Comparison of ENCODE assay signal across 1 cellular context in the genomic region with DNA sequence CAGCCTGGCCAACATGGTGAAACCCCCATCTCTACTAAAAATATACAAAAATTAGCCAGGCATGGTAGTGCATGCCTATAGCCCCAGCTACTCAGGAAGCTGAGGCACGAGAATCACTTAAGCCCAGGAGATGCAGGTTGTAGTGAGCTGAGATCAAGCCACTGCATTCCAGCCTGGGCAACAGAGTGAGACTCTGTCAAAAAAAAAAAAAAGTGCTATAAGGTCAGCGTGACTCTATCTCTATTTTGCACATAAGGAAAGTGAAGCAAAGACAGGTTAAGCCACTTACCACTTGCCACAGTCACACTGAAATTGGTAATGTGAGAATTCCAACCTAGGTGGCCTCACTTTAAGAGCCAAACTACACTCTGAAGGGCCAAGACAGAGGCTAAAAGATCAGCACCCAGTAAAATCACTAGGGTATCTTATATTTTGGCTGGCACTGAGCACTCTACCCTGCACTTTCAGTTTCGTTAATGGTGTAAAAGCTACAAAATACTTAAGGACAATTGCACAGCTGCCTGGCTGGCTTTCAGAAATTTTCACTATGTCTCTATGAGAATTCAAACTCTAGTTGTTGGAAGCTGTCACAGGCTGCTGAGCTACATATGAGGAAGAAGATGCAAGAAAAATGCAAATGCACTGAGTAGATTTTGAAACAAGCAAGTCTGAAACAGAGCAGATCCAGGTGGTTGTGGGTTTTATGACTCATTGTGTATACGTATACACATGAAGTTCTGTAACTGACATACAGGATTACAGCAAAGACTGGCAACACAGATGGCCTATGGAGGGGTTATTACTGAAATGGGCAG.
TF ChIP-seq lines count a peak whose summit lies in the region.

No MANE protein-coding gene starts in this region.

TF ChIP-seq in K562, 482 proteins besides CTCF, POLR2A, EP300 and RAD21 (continued from another document and continues in another):
- TF ChIP-seq, protein P1, sequence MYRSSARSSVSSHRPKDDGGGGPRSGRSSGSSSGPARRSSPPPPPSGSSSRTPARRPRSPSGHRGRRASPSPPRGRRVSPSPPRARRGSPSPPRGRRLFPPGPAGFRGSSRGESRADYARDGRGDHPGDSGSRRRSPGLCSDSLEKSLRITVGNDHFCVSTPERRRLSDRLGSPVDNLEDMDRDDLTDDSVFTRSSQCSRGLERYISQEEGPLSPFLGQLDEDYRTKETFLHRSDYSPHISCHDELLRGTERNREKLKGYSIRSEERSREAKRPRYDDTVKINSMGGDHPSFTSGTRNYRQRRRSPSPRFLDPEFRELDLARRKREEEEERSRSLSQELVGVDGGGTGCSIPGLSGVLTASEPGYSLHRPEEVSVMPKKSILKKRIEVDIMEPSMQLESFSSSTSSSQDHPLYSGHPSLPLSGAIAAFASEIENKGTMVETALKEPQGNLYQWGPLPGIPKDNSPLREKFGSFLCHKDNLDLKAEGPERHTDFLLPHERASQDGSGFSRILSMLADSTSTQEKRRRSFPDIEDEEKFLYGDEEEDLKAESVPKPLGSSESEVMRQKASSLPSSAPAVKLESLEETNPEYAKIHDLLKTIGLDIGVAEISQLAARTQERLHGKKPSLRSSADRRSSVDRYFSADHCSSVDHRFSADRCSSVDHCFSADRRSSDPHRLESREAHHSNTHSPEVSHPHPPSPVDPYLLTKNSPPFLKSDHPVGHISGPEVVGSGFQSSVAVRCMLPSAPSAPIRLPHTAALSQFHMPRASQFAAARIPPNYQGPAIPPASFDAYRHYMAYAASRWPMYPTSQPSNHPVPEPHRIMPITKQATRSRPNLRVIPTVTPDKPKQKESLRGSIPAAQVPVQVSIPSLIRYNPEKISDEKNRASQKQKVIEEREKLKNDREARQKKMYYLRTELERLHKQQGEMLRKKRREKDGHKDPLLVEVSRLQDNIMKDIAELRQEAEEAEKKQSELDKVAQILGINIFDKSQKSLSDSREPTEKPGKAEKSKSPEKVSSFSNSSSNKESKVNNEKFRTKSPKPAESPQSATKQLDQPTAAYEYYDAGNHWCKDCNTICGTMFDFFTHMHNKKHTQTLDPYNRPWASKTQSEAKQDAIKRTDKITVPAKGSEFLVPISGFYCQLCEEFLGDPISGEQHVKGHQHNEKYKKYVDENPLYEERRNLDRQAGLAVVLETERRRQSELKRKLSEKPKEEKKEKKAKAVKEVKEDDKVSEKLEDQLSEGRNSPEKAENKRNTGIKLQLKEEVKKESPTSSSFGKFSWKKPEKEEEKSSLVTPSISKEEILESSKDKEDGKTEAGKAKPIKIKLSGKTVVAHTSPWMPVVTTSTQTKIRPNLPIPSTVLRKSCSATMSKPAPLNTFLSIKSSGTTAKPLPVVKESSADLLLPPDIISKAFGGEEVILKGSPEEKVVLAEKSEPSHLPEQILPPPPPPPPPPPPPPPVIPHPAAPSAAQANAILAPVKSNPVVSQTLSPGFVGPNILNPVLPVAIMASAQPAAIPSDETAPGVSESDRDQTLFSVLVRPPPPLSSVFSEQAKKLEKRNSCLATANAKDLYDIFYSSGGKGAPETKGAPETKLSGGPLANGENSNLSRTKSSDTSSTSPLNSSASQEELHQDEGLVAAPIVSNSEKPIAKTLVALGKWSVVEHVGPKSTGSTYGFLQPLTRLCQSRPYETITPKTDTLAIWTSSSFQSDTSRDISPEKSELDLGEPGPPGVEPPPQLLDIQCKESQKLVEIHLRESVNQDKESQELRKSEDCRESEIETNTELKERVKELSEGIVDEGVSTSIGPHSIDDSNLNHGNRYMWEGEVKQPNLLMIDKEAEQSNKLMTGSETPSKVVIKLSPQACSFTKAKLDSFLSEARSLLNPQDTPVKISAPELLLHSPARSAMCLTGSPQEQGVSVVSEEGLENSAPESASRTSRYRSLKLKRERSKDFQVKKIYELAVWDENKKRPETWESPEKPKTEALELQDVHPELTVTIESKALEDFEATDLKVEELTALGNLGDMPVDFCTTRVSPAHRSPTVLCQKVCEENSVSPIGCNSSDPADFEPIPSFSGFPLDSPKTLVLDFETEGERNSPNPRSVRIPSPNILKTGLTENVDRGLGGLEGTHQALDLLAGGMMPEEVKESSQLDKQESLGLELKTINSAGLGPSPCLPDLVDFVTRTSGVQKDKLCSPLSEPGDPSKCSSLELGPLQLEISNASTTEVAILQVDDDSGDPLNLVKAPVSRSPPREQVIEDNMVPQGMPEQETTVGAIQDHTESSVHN (IDR thresholded peaks at IDR 0.05; ENCODE audit: borderline replicate concordance in 1 of 2, low read depth in 1 of 2) = peak in 1 of 2 experiments; percentile 85; a peak in 2 of 4 replicates
- TF ChIP-seq ARID1B (IDR thresholded peaks at IDR 0.05) (peak; percentile 75), BCOR (IDR thresholded peaks at IDR 0.05) (no peak; the same call in 1 of the 2 replicates), U2AF1 (optimal IDR thresholded peaks at IDR 0.05; ENCODE audit: low read depth, low read length) (no peak), JUND (IDR thresholded peaks at IDR 0.05; ENCODE audit: borderline replicate concordance, low read depth, low read length) (peak; percentile 96), JUND (tag; IDR thresholded peaks at IDR 0.05; ENCODE audit: borderline replicate concordance, low read depth, low read length) (peak; percentile 95), ZNF609 (CRISPR knock-in tag; IDR thresholded peaks at IDR 0.05; ENCODE audit: borderline replicate concordance) (no peak), HLTF (IDR thresholded peaks at IDR 0.05) (0 out of 2 replicates have a peak, but pooled peaks have one; percentile 16), NR2C1 (IDR thresholded peaks at IDR 0.05) (no peak), NR2C1 (tag; IDR thresholded peaks at IDR 0.05) (0 out of 2 replicates have a peak, but pooled peaks have one; percentile 0), WHSC1 (IDR thresholded peaks at IDR 0.05; ENCODE audit: low read length) (peak; percentile 70), MEIS2 (IDR thresholded peaks at IDR 0.05; ENCODE audit: partially characterized antibody) (peak; percentile 8), MTA3 (IDR thresholded peaks at IDR 0.05; ENCODE audit: borderline replicate concordance) (0 out of 2 replicates have a peak, but pooled peaks have one; percentile 37), MECOM (CRISPR knock-in tag; IDR thresholded peaks at IDR 0.05) (no peak), CHAMP1 (IDR thresholded peaks at IDR 0.05) (0 out of 2 replicates have a peak, but pooled peaks have one; percentile 26), ZNF668 (CRISPR knock-in tag; IDR thresholded peaks at IDR 0.05) (no peak), MXI1 (IDR thresholded peaks at IDR 0.05; ENCODE audit: low read depth, low read length) (no peak)
- TF ChIP-seq, protein P2, sequence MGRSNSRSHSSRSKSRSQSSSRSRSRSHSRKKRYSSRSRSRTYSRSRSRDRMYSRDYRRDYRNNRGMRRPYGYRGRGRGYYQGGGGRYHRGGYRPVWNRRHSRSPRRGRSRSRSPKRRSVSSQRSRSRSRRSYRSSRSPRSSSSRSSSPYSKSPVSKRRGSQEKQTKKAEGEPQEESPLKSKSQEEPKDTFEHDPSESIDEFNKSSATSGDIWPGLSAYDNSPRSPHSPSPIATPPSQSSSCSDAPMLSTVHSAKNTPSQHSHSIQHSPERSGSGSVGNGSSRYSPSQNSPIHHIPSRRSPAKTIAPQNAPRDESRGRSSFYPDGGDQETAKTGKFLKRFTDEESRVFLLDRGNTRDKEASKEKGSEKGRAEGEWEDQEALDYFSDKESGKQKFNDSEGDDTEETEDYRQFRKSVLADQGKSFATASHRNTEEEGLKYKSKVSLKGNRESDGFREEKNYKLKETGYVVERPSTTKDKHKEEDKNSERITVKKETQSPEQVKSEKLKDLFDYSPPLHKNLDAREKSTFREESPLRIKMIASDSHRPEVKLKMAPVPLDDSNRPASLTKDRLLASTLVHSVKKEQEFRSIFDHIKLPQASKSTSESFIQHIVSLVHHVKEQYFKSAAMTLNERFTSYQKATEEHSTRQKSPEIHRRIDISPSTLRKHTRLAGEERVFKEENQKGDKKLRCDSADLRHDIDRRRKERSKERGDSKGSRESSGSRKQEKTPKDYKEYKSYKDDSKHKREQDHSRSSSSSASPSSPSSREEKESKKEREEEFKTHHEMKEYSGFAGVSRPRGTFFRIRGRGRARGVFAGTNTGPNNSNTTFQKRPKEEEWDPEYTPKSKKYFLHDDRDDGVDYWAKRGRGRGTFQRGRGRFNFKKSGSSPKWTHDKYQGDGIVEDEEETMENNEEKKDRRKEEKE (IDR thresholded peaks at IDR 0.05; ENCODE audit: borderline replicate concordance in 1 of 2, control insufficient read depth in 1 of 2, low read depth in 2 of 2, low read length in 1 of 2) = no peak
- TF ChIP-seq, protein P3, sequence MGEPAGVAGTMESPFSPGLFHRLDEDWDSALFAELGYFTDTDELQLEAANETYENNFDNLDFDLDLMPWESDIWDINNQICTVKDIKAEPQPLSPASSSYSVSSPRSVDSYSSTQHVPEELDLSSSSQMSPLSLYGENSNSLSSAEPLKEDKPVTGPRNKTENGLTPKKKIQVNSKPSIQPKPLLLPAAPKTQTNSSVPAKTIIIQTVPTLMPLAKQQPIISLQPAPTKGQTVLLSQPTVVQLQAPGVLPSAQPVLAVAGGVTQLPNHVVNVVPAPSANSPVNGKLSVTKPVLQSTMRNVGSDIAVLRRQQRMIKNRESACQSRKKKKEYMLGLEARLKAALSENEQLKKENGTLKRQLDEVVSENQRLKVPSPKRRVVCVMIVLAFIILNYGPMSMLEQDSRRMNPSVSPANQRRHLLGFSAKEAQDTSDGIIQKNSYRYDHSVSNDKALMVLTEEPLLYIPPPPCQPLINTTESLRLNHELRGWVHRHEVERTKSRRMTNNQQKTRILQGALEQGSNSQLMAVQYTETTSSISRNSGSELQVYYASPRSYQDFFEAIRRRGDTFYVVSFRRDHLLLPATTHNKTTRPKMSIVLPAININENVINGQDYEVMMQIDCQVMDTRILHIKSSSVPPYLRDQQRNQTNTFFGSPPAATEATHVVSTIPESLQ (CRISPR knock-in tag; IDR thresholded peaks at IDR 0.05) = no peak
- TF ChIP-seq, protein P4, sequence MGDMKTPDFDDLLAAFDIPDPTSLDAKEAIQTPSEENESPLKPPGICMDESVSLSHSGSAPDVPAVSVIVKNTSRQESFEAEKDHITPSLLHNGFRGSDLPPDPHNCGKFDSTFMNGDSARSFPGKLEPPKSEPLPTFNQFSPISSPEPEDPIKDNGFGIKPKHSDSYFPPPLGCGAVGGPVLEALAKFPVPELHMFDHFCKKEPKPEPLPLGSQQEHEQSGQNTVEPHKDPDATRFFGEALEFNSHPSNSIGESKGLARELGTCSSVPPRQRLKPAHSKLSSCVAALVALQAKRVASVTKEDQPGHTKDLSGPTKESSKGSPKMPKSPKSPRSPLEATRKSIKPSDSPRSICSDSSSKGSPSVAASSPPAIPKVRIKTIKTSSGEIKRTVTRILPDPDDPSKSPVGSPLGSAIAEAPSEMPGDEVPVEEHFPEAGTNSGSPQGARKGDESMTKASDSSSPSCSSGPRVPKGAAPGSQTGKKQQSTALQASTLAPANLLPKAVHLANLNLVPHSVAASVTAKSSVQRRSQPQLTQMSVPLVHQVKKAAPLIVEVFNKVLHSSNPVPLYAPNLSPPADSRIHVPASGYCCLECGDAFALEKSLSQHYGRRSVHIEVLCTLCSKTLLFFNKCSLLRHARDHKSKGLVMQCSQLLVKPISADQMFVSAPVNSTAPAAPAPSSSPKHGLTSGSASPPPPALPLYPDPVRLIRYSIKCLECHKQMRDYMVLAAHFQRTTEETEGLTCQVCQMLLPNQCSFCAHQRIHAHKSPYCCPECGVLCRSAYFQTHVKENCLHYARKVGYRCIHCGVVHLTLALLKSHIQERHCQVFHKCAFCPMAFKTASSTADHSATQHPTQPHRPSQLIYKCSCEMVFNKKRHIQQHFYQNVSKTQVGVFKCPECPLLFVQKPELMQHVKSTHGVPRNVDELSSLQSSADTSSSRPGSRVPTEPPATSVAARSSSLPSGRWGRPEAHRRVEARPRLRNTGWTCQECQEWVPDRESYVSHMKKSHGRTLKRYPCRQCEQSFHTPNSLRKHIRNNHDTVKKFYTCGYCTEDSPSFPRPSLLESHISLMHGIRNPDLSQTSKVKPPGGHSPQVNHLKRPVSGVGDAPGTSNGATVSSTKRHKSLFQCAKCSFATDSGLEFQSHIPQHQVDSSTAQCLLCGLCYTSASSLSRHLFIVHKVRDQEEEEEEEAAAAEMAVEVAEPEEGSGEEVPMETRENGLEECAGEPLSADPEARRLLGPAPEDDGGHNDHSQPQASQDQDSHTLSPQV (IDR thresholded peaks at IDR 0.05) = peak; percentile 11; the same call in 1 of the 2 replicates
